In the genomic region with DNA sequence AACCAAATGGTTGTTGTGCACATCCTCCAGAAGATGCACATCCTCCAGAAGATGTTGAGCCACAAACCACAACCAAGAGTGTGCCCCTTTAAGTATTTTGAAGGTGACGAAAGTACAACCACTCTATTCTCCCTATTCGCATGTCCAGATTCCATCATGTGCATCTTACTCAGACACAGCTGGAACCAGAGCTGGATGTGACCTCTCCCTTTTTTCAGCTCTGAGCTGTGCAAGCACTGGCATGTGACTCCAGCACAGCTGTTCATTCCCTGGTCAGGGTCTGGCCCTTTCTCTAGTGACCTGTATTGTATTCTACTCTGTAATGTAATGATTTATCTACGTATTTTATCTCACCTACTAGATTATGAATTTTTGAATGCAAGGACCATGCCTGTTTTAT, we compare ENCODE assay signal across 16 cellular contexts. TPM values are rescaled to one million over a fixed set of nuclear protein-coding genes. Genes with fewer than 3 reads are reported as not detected.
DNase-seq lines count a peak whose midpoint lies in the region; ATAC-seq and TF ChIP-seq lines count a peak whose summit lies in the region.
"Had no signal": no experiment of that assay in that cellular context is flagged by ENCODE, and none has a peak within 500 bp of the region (broad histone marks: within the 10 kb centered on the region; RNA-seq: fewer than 3 reads in every experiment).

No MANE protein-coding gene starts in this region.

- H3K4me3 ChIP-seq in GM12865 (ENCODE audit: low read depth, low read length) (no peak overlapping the region), fibroblast of villous mesenchyme (ENCODE audit: low read depth, low read length) (no peak overlapping the region)
- H3K4me3 ChIP-seq: coronary artery had no signal

- intact Hi-C loops in posterior cingulate gyrus (cut with DNase I) = no loop called here

- ATAC-seq in GM18868 (IDR thresholded peaks at IDR 0.05; ENCODE audit: unreplicated experiment) (no peak), HG03439 (IDR thresholded peaks at IDR 0.05; ENCODE audit: unreplicated experiment) (no peak), HG02852 (IDR thresholded peaks at IDR 0.05; ENCODE audit: unreplicated experiment) (no peak)
- ATAC-seq: activated naive CD4-positive, alpha-beta T cell treated with anti-CD3 and anti-CD28 coated beads, Interleukin-2, amount 50 U/mL, for 72 hours; esophagus mucosa; SK-N-SH treated with all-trans-retinoic acid at 6 μM for 48 hours had no signal

- no peak for TF ChIP-seq CTCF in GM12865 (IDR thresholded peaks at IDR 0.05; ENCODE audit: insufficient read depth, low read depth, low read length, missing control alignments)
- TF ChIP-seq CTCF in fibroblast of villous mesenchyme (IDR thresholded peaks at IDR 0.05; ENCODE audit: insufficient read depth, low read depth, low read length) = no peak

- DNase-seq in GM12865 (ENCODE audit: low read depth) (peak; percentile 32), amygdala (lab: John Stamatoyannopoulos, UW) (peak in 39 of 56 donors; percentile 3 to 83 (median 42)), fibroblast of villous mesenchyme (ENCODE audit: low read depth) (peak; percentile 44), posterior cingulate gyrus (peak in 7 of 10 donors; percentile 13 to 91 (median 47))
- DNase-seq: immature natural killer cell; NCI-H1417; NCI-H345; stimulated activated CD8-positive, alpha-beta memory T cell treated with anti-CD3 and anti-CD28 coated beads, Interleukin-4, amount 100 ng/mL, for 48 hours; trophoblast cell had no signal

RNA-seq across cellular contexts. Expression of a gene that starts 29.3 kb away (rescaled TPM):
- 51.9 and 87.7 TPM in 2 replicates for total RNA-seq in fibroblast of villous mesenchyme
